Comparison of ENCODE assay signal across 1 cellular context in the genomic region with DNA sequence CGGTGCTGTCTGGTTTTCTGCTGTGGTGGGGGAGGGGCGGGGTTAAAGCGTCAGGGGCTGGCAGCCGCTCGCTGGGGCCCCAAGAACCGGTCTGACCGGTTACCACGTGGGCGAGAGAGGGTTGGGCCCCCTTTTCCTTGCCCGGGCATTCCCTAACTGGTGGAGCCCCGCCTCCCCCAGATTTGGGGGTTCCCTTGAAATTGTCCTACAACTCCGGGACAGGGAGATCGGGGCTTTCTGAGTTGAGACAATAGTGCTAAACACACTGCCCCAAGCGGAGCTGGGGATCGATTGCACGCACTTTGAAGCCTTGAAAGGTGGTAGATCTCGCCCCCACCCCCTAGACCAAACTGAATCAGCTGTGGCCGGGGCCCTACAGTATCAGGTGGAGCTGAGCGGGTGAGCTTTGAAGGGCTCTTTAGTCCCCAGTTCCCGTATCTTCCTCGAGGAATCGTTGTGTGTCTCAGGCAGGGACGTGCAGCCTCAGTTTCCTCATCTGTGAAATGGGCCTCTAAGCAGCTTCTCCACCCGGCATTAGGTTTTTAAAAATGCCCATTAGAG.
A peak's percentile ranks its signal among the peaks of the same experiment; 100 is the strongest.
TF ChIP-seq lines count a peak whose summit lies in the region.

No MANE protein-coding gene starts in this region.

TF ChIP-seq in K562, 482 proteins besides CTCF, POLR2A, EP300 and RAD21 (continued from another document):
- TF ChIP-seq, protein P1, sequence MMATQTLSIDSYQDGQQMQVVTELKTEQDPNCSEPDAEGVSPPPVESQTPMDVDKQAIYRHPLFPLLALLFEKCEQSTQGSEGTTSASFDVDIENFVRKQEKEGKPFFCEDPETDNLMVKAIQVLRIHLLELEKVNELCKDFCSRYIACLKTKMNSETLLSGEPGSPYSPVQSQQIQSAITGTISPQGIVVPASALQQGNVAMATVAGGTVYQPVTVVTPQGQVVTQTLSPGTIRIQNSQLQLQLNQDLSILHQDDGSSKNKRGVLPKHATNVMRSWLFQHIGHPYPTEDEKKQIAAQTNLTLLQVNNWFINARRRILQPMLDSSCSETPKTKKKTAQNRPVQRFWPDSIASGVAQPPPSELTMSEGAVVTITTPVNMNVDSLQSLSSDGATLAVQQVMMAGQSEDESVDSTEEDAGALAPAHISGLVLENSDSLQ (IDR thresholded peaks at IDR 0.05): no peak
- TF ChIP-seq, protein P2, sequence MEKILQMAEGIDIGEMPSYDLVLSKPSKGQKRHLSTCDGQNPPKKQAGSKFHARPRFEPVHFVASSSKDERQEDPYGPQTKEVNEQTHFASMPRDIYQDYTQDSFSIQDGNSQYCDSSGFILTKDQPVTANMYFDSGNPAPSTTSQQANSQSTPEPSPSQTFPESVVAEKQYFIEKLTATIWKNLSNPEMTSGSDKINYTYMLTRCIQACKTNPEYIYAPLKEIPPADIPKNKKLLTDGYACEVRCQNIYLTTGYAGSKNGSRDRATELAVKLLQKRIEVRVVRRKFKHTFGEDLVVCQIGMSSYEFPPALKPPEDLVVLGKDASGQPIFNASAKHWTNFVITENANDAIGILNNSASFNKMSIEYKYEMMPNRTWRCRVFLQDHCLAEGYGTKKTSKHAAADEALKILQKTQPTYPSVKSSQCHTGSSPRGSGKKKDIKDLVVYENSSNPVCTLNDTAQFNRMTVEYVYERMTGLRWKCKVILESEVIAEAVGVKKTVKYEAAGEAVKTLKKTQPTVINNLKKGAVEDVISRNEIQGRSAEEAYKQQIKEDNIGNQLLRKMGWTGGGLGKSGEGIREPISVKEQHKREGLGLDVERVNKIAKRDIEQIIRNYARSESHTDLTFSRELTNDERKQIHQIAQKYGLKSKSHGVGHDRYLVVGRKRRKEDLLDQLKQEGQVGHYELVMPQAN (IDR thresholded peaks at IDR 0.05; ENCODE audit: borderline replicate concordance): 0 out of 2 replicates have a peak, but pooled peaks have one; percentile 24
- TF ChIP-seq MAZ (CRISPR knock-in tag; conservative IDR thresholded peaks at IDR 0.05 in 1 of 2, IDR thresholded peaks at IDR 0.05 in 1 of 2) (no peak), ZNF780A (CRISPR knock-in tag; IDR thresholded peaks at IDR 0.05) (0 out of 2 replicates have a peak, but pooled peaks have one; percentile 52), RHOXF2B (CRISPR knock-in tag; conservative IDR thresholded peaks at IDR 0.05) (0 out of 2 replicates have a peak, but pooled peaks have one; percentile 11), SIN3B (IDR thresholded peaks at IDR 0.05; ENCODE audit: low read depth) (no peak), CBFA2T2 (conservative IDR thresholded peaks at IDR 0.05) (no peak), KLF16 (IDR thresholded peaks at IDR 0.05) (no peak)
- TF ChIP-seq, protein P3, sequence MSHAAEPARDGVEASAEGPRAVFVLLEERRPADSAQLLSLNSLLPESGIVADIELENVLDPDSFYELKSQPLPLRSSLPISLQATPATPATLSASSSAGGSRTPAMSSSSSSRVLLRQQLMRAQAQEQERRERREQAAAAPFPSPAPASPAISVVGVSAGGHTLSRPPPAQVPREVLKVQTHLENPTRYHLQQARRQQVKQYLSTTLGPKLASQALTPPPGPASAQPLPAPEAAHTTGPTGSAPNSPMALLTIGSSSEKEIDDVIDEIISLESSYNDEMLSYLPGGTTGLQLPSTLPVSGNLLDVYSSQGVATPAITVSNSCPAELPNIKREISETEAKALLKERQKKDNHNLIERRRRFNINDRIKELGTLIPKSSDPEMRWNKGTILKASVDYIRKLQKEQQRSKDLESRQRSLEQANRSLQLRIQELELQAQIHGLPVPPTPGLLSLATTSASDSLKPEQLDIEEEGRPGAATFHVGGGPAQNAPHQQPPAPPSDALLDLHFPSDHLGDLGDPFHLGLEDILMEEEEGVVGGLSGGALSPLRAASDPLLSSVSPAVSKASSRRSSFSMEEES (CRISPR knock-in tag; IDR thresholded peaks at IDR 0.05): no peak
- TF ChIP-seq, protein P4, sequence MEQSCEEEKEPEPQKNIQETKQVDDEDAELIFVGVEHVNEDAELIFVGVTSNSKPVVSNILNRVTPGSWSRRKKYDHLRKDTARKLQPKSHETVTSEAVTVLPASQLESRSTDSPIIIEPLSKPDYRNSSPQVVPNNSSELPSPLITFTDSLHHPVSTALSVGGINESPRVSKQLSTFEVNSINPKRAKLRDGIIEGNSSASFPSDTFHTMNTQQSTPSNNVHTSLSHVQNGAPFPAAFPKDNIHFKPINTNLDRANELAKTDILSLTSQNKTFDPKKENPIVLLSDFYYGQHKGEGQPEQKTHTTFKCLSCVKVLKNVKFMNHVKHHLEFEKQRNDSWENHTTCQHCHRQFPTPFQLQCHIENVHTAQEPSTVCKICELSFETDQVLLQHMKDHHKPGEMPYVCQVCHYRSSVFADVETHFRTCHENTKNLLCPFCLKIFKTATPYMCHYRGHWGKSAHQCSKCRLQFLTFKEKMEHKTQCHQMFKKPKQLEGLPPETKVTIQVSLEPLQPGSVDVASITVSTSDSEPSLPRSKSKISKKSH (CRISPR knock-in tag; IDR thresholded peaks at IDR 0.05): no peak
